ENCODE assay signal across 8 cellular contexts in the genomic region with DNA sequence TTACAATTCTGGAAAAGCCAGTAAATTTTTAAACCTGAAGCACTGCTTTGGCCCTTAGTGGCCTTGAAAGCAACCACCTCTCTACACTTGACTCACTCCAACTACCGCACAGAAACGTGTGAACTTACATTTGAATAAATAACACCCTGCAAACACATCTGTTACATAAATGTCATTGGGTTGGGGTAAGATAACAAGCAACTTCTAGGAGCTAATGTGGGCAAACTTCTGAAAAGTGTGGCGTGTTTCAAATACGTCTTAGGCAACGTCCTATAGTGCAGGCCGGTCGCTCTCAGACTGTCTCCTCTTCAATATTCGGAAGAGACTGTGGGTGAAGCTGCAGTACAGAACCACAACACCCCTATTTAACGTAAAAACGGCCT. TPM values are rescaled to one million over a fixed set of nuclear protein-coding genes. Genes with fewer than 3 reads are reported as not detected.
DNase-seq lines count a peak whose midpoint lies in the region; ATAC-seq and TF ChIP-seq lines count a peak whose summit lies in the region.

No MANE protein-coding gene starts in this region.

- H3K4me1 Mint-ChIP-seq in naive thymus-derived CD8-positive, alpha-beta T cell, result peaks cover 17 to 42% (median 41%) of the 10 kb centered on the region in 4 donors

- H3K4me3 Mint-ChIP-seq in naive thymus-derived CD8-positive, alpha-beta T cell, result peak overlapping the region; percentile 92 to 99 (median 96)

- H3K9me3 ChIP-seq in A673 (ENCODE audit: low read depth, low read length, poor library complexity, severe bottlenecking), result no peaks in the 10 kb centered on the region

- H3K9me3 Mint-ChIP-seq in naive thymus-derived CD8-positive, alpha-beta T cell, result peaks cover 0 to 7% (median 0%) of the 10 kb centered on the region in 9 donors

- intact Hi-C loops in A673 (cut with micrococcal nuclease; ENCODE audit: unreplicated experiment), result no loop called here

- H3K4me3 ChIP-seq in A673 (ENCODE audit: low read depth, low read length, poor library complexity, severe bottlenecking) (peak overlapping the region; percentile 94), epithelial cell of proximal tubule (ENCODE audit: low read depth, low read length) (peak overlapping the region; percentile 99)

- TF ChIP-seq CTCF in A673 (conservative IDR thresholded peaks at IDR 0.05; ENCODE audit: low read depth, low read length) (no peak), RWPE1 (conservative IDR thresholded peaks at IDR 0.05; ENCODE audit: low read depth) (no peak), epithelial cell of proximal tubule (conservative IDR thresholded peaks at IDR 0.05; ENCODE audit: low read depth, low read length) (no peak)

- H3K27me3 Mint-ChIP-seq in naive thymus-derived CD8-positive, alpha-beta T cell, result peaks cover 3 to 20% (median 5%) of the 10 kb centered on the region in 5 donors

- POLR2A ChIA-PET in A673 (lab: Charles Lee; ENCODE audit: low non-redundant PET) (no interaction called here), RWPE1 (lab: Yijun Ruan, JAX; ENCODE audit: low non-redundant PET) (no interaction called here)
- POLR2A ChIA-PET in naive thymus-derived CD8-positive, alpha-beta T cell (lab: Charles Lee), result no interaction called here

- peak; percentile 6 for DNase-seq in A673 (ENCODE audit: low spot score)
- DNase-seq in RWPE1 (ENCODE audit: low spot score), result peak; percentile 5
- no peak for DNase-seq in epithelial cell of proximal tubule (ENCODE audit: low read depth)
- peak in 3 of 10 donors; percentile 0 to 40 (median 16) for DNase-seq in naive thymus-derived CD8-positive, alpha-beta T cell
- DNase-seq in NCI-H2081 treated with DMSO at 0.1 percent for 48 hours (lab: John Stamatoyannopoulos, UW), result no peak
- DNase-seq in globus pallidus (ENCODE audit: low spot score), result no peak

- H3K4me1 ChIP-seq in A673 (ENCODE audit: insufficient read depth, low read length, poor library complexity, severe bottlenecking), result no peaks in the 10 kb centered on the region

- no peaks in the 10 kb centered on the region for H3K27me3 ChIP-seq in A673 (replicated peaks; ENCODE audit: insufficient read depth, low read depth, low read length, poor library complexity)

- ATAC-seq in GM18498 (IDR thresholded peaks at IDR 0.05; ENCODE audit: unreplicated experiment) (peak; percentile 36), HG02885 (IDR thresholded peaks at IDR 0.05; ENCODE audit: poor library complexity, unreplicated experiment) (peak; percentile 32)
- ATAC-seq in naive thymus-derived CD8-positive, alpha-beta T cell, result peak; percentile 52 to 66

- H3K36me3 Mint-ChIP-seq in naive thymus-derived CD8-positive, alpha-beta T cell, result peaks cover 13 to 16% (median 14%) of the 10 kb centered on the region in 3 donors

- H3K36me3 ChIP-seq in A673 (ENCODE audit: insufficient read depth, low read length, poor library complexity, severe bottlenecking), result peaks cover 15% of the 10 kb centered on the region

- TSS peak; percentile 78 for BruUV-seq in A673 (replicated peaks; lab: Mats Ljungman, UMichigan)

- CTCF ChIA-PET in A673 (lab: Charles Lee) (no interaction called here), RWPE1 (lab: Yijun Ruan, JAX) (interaction anchor here (0.5 to 0.6 kb wide), 2 partner anchors 20 to 189 kb away, joined by 3 to 5 read pairs; no protein-coding TSS in a partner anchor)

- H3K27ac Mint-ChIP-seq in naive thymus-derived CD8-positive, alpha-beta T cell, result peak overlapping the region; percentile 94 to 99 (median 97)

- H3K27ac ChIP-seq in A673 (ENCODE audit: low read depth, low read length, poor library complexity, severe bottlenecking) (peak overlapping the region; percentile 88), RWPE1 (peak overlapping the region; percentile 63)

RNA-seq across cellular contexts. Expression of a gene that starts 0.5 kb away (rescaled TPM):
- total RNA-seq in A673 (2021) (29.2 and 36.7 TPM in 2 replicates), epithelial cell of proximal tubule (17.0 and 59.5 TPM in 2 replicates)
- total RNA-seq in naive thymus-derived CD8-positive, alpha-beta T cell, result 10 to 100 TPM; 23.3 to 25.8 TPM
- polyA plus RNA-seq in naive thymus-derived CD8-positive, alpha-beta T cell, result 10 to 100 TPM; 18.7 to 25.7 (median 23.9) TPM

Comparison
In these comparisons a context has a peak if more than half of its experiments do, and no peak if none do; other contexts are left out.
1. DNase-seq: peak in A673 (single experiment) and RWPE1 (single experiment); none in epithelial cell of proximal tubule (single experiment), NCI-H2081 treated with DMSO at 0.1 percent for 48 hours (single experiment) and globus pallidus (single experiment).
2. Peak in every context shown above with its lines, with median percentiles within 50 percentile points of each other: ATAC-seq.